ENCODE assay signal across 43 cellular contexts in the genomic region with DNA sequence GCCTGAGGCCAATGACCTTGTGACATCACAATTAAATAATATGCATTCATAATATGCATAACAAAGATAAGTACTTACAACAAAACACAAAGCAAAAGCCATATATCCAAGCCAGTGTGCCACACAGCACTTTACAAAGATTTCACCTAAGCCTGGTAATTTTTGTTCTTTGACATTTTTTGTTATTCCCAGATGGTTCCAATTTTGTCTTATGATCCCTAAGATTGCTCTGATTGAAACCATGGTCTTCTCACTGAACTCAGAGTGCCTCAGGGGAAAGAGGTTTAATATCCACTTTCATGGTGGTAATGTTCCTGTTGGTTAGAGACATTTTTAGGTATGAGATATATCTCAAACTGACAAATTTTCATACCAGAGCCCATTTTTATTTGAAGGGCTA. TPM values are rescaled to one million over a fixed set of nuclear protein-coding genes. Genes with fewer than 3 reads are reported as not detected.
"Had no signal": no experiment of that assay in that cellular context is flagged by ENCODE, and none has a peak within 500 bp of the region (broad histone marks: within the 10 kb centered on the region; RNA-seq: fewer than 3 reads in every experiment).

No MANE protein-coding gene starts in this region.

- H3K9me3 ChIP-seq: adrenal gland, ascending aorta, body of pancreas, breast epithelium had no signal

- H3K9me3 Mint-ChIP-seq: activated naive CD4-positive, alpha-beta T cell treated with anti-CD3 and anti-CD28 coated beads for 36 hours; activated naive CD4-positive, alpha-beta T cell treated with anti-CD3 and anti-CD28 coated beads, Interleukin-2, amount 50 U/mL, for 24 hours; activated naive CD8-positive, alpha-beta T cell treated with anti-CD3 and anti-CD28 coated beads for 36 hours; activated T-cell treated with anti-CD3 and anti-CD28 coated beads, Interleukin-2, amount 50 U/mL, for 24 hours; activated T-cell treated with anti-CD3 and anti-CD28 coated beads, Interleukin-2, amount 50 U/mL, for 4 hours; brain; central memory CD8-positive, alpha-beta T cell had no signal

- H3K4me3 Mint-ChIP-seq: activated naive CD4-positive, alpha-beta T cell treated with anti-CD3 and anti-CD28 coated beads for 36 hours; activated naive CD4-positive, alpha-beta T cell treated with anti-CD3 and anti-CD28 coated beads, Interleukin-2, amount 10 ng/mL, durations not matched to agents 7 days and 5 days; activated naive CD4-positive, alpha-beta T cell treated with anti-CD3 and anti-CD28 coated beads, Interleukin-2, amount 50 U/mL, for 24 hours; activated naive CD8-positive, alpha-beta T cell; activated naive CD8-positive, alpha-beta T cell treated with anti-CD3 and anti-CD28 coated beads for 36 hours; activated naive CD8-positive, alpha-beta T cell treated with anti-CD3 and anti-CD28 coated beads, Interleukin-2, amount 10 ng/mL, durations not matched to agents 7 days and 5 days; activated naive CD8-positive, alpha-beta T cell treated with anti-CD3 and anti-CD28 coated beads, Interleukin-2, amount 50 U/mL, for 24 hours; activated T-cell treated with anti-CD3 and anti-CD28 coated beads, Interleukin-2, amount 50 U/mL, for 24 hours; activated T-cell treated with anti-CD3 and anti-CD28 coated beads, Interleukin-2, amount 50 U/mL, for 4 hours; activated T-cell treated with anti-CD3 and anti-CD28 coated beads, Interleukin-2, amount 50 U/mL, for 72 hours; activated T-helper 1 cell treated with anti-CD3 and anti-CD28 coated beads, Interleukin-12 subunit alpha, Interleukin-12 subunit beta, Interleukin-2, Interleukin-4 antibody, amounts not matched to agents 30 ng/mL and 10 ng/mL and 1 ng/mL, durations not matched to agents 14 hours and 24 hours and 36 hours; activated T-helper 17 cell treated with anti-CD3 and anti-CD28 coated beads, Interleukin-2, amount 50 U/mL, for 72 hours; brain; central memory CD8-positive, alpha-beta T cell had no signal

- H3K4me1 Mint-ChIP-seq: activated naive CD4-positive, alpha-beta T cell treated with anti-CD3 and anti-CD28 coated beads, Interleukin-2, amount 10 ng/mL, durations not matched to agents 7 days and 5 days; activated naive CD4-positive, alpha-beta T cell treated with anti-CD3 and anti-CD28 coated beads, Interleukin-2, amount 50 U/mL, for 24 hours; activated naive CD8-positive, alpha-beta T cell treated with anti-CD3 and anti-CD28 coated beads, Interleukin-2, amount 10 ng/mL, durations not matched to agents 7 days and 5 days; activated naive CD8-positive, alpha-beta T cell treated with anti-CD3 and anti-CD28 coated beads, Interleukin-2, amount 50 U/mL, for 24 hours; activated T-helper 17 cell treated with anti-CD3 and anti-CD28 coated beads, Interleukin-2, amount 50 U/mL, for 72 hours; brain had no signal

- H3K27ac ChIP-seq: adrenal gland, ascending aorta, body of pancreas, brain microvascular endothelial cell, breast epithelium, cardiac muscle cell had no signal

- H3K4me1 ChIP-seq: adrenal gland, ascending aorta, breast epithelium had no signal

- H3K36me3 Mint-ChIP-seq: activated naive CD4-positive, alpha-beta T cell treated with anti-CD3 and anti-CD28 coated beads, Interleukin-2, amount 10 ng/mL, durations not matched to agents 7 days and 5 days; activated naive CD4-positive, alpha-beta T cell treated with anti-CD3 and anti-CD28 coated beads, Interleukin-2, amount 50 U/mL, for 24 hours; activated naive CD4-positive, alpha-beta T cell treated with anti-CD3 and anti-CD28 coated beads, Interleukin-2, amount 50 U/mL, for 72 hours; activated naive CD8-positive, alpha-beta T cell treated with anti-CD3 and anti-CD28 coated beads for 36 hours; brain had no signal

- H3K27me3 ChIP-seq: adrenal gland, ascending aorta, body of pancreas, brain microvascular endothelial cell, breast epithelium, cardiac muscle cell had no signal

- H3K27me3 Mint-ChIP-seq: activated naive CD4-positive, alpha-beta T cell treated with anti-CD3 and anti-CD28 coated beads, Interleukin-2, amount 50 U/mL, for 24 hours; activated naive CD8-positive, alpha-beta T cell; activated naive CD8-positive, alpha-beta T cell treated with anti-CD3 and anti-CD28 coated beads for 36 hours; activated naive CD8-positive, alpha-beta T cell treated with anti-CD3 and anti-CD28 coated beads, Interleukin-2, amount 50 U/mL, for 24 hours; activated T-cell treated with anti-CD3 and anti-CD28 coated beads, Interleukin-2, amount 50 U/mL, for 24 hours; activated T-helper 17 cell treated with anti-CD3 and anti-CD28 coated beads, Interleukin-2, amount 50 U/mL, for 72 hours; brain; central memory CD8-positive, alpha-beta T cell had no signal

- ATAC-seq: activated T-helper 17 cell treated with anti-CD3 and anti-CD28 coated beads, Interleukin-2, amount 50 U/mL, for 72 hours; body of pancreas had no signal

- H3K4me3 ChIP-seq: adrenal gland, ascending aorta, body of pancreas, breast epithelium, cardiac muscle cell had no signal

- DNase-seq: activated effector memory CD4-positive, alpha-beta T cell treated with anti-CD3 and anti-CD28 coated beads, Interleukin-2, amount 50 U/mL, for 16 hours; activated effector memory CD4-positive, alpha-beta T cell treated with Interleukin-2 at 50 U/mL for 16 hours; activated gamma-delta T cell; activated gamma-delta T cell treated with Interleukin-2 at 50 U/mL for 16 hours; activated naive CD4-positive, alpha-beta T cell; activated naive CD4-positive, alpha-beta T cell treated with anti-CD3 and anti-CD28 coated beads for 36 hours; activated naive CD4-positive, alpha-beta T cell treated with anti-CD3 and anti-CD28 coated beads, Interleukin-2, amount 10 ng/mL, durations not matched to agents 7 days and 5 days; activated naive CD4-positive, alpha-beta T cell treated with anti-CD3 and anti-CD28 coated beads, Interleukin-2, amount 50 U/mL, for 16 hours; activated naive CD4-positive, alpha-beta T cell treated with Interleukin-2 at 50 U/mL for 16 hours; activated naive CD8-positive, alpha-beta T cell treated with anti-CD3 and anti-CD28 coated beads for 36 hours; activated naive CD8-positive, alpha-beta T cell treated with anti-CD3 and anti-CD28 coated beads, Interleukin-2, amount 10 ng/mL, durations not matched to agents 7 days and 5 days; activated naive CD8-positive, alpha-beta T cell treated with anti-CD3 and anti-CD28 coated beads, Interleukin-2, amount 50 U/mL, for 24 hours; activated T-cell treated with anti-CD3 and anti-CD28 coated beads, Interleukin-2, amount 50 U/mL, for 1 hour; activated T-cell treated with anti-CD3 and anti-CD28 coated beads, Interleukin-2, amount 50 U/mL, for 24 hours; activated T-cell treated with anti-CD3 and anti-CD28 coated beads, Interleukin-2, amount 50 U/mL, for 4 hours; activated T-cell treated with anti-CD3 and anti-CD28 coated beads, Interleukin-2, amount 50 U/mL, for 48 hours; activated T-cell treated with anti-CD3 and anti-CD28 coated beads, Interleukin-2, amount 50 U/mL, for 72 hours; adrenal gland; amniotic stem cell; amygdala; anterior cingulate cortex; aorta; body of pancreas; brain microvascular endothelial cell; caudate nucleus; central memory CD4-positive, alpha-beta T cell; cerebellar nuclear complex had no signal

- H3K36me3 ChIP-seq: adrenal gland, ascending aorta, brain microvascular endothelial cell, breast epithelium, cardiac muscle cell had no signal

- H3K27ac Mint-ChIP-seq: activated naive CD4-positive, alpha-beta T cell treated with anti-CD3 and anti-CD28 coated beads for 36 hours; activated naive CD4-positive, alpha-beta T cell treated with anti-CD3 and anti-CD28 coated beads, Interleukin-2, amount 10 ng/mL, durations not matched to agents 7 days and 5 days; activated naive CD4-positive, alpha-beta T cell treated with anti-CD3 and anti-CD28 coated beads, Interleukin-2, amount 50 U/mL, for 24 hours; activated naive CD4-positive, alpha-beta T cell treated with anti-CD3 and anti-CD28 coated beads, Interleukin-2, amount 50 U/mL, for 72 hours; activated naive CD8-positive, alpha-beta T cell; activated naive CD8-positive, alpha-beta T cell treated with anti-CD3 and anti-CD28 coated beads for 36 hours; activated naive CD8-positive, alpha-beta T cell treated with anti-CD3 and anti-CD28 coated beads, Interleukin-2, amount 10 ng/mL, durations not matched to agents 7 days and 5 days; activated naive CD8-positive, alpha-beta T cell treated with anti-CD3 and anti-CD28 coated beads, Interleukin-2, amount 50 U/mL, for 24 hours; activated T-cell treated with anti-CD3 and anti-CD28 coated beads, Interleukin-2, amount 50 U/mL, for 24 hours; activated T-cell treated with anti-CD3 and anti-CD28 coated beads, Interleukin-2, amount 50 U/mL, for 72 hours; activated T-helper 1 cell treated with anti-CD3 and anti-CD28 coated beads, Interleukin-12 subunit alpha, Interleukin-12 subunit beta, Interleukin-2, Interleukin-4 antibody, amounts not matched to agents 30 ng/mL and 10 ng/mL and 1 ng/mL, durations not matched to agents 14 hours and 24 hours and 36 hours; activated T-helper 17 cell treated with anti-CD3 and anti-CD28 coated beads, Interleukin-2, amount 50 U/mL, for 72 hours; brain had no signal

RNA-seq across cellular contexts. Expression of a gene that starts 29.1 kb away (rescaled TPM):
- total RNA-seq: activated naive CD4-positive, alpha-beta T cell treated with anti-CD3 and anti-CD28 coated beads for 36 hours; activated naive CD4-positive, alpha-beta T cell treated with anti-CD3 and anti-CD28 coated beads, Interleukin-2, amount 50 U/mL, for 72 hours; activated naive CD8-positive, alpha-beta T cell treated with anti-CD3 and anti-CD28 coated beads for 36 hours; activated naive CD8-positive, alpha-beta T cell treated with anti-CD3 and anti-CD28 coated beads, Interleukin-2, amount 10 ng/mL, durations not matched to agents 7 days and 5 days; activated T-cell treated with anti-CD3 and anti-CD28 coated beads, Interleukin-2, amount 50 U/mL, for 4 hours; activated T-cell treated with anti-CD3 and anti-CD28 coated beads, Interleukin-2, amount 50 U/mL, for 72 hours; activated T-helper 1 cell treated with anti-CD3 and anti-CD28 coated beads, Interleukin-12 subunit alpha, Interleukin-12 subunit beta, Interleukin-2, Interleukin-4 antibody, amounts not matched to agents 30 ng/mL and 10 ng/mL and 1 ng/mL, durations not matched to agents 14 hours and 24 hours and 36 hours; activated T-helper 17 cell treated with anti-CD3 and anti-CD28 coated beads, Interleukin-2, amount 50 U/mL, for 72 hours; adrenal gland; aorta; ascending aorta; astrocyte; body of pancreas; breast epithelium; bronchial epithelial cell; cardiac muscle cell; cardiac septum; cerebellum; chondrocyte had no signal
- polyA plus RNA-seq: adipose tissue, adrenal gland, aorta, cardiac muscle cell had no signal
